Comparison of ENCODE assay signal across 27 cellular contexts in genomic region chr17:48747445-48748363, GRCh38. TPM values are rescaled to one million over a fixed set of nuclear protein-coding genes. Genes with fewer than 3 reads are reported as not detected.
A peak's percentile ranks its signal among the peaks of the same experiment; 100 is the strongest.
DNase-seq lines count a peak whose midpoint lies in the region; ATAC-seq, FAIRE-seq and TF ChIP-seq lines count a peak whose summit lies in the region.
"Had no signal": no experiment of that assay in that cellular context is flagged by ENCODE, and none has a peak within 500 bp of the region (broad histone marks: within the 10 kb centered on the region; RNA-seq: fewer than 3 reads in every experiment).

No MANE protein-coding gene starts in this region.

- H3K56ac ChIP-seq in H1 (replicated peaks; ENCODE audit: insufficient read length, low read depth, low read length) (no peak overlapping the region), mesendoderm (ENCODE audit: low read length) (no peak overlapping the region)

- no peak overlapping the region for H4K8ac ChIP-seq in H1 (ENCODE audit: extremely low read depth, insufficient read depth, low read length)
- no peak overlapping the region for H4K8ac ChIP-seq in mesendoderm (ENCODE audit: low read depth, low read length)

- H2BK20ac ChIP-seq in H1 (ENCODE audit: low read length) = no peak overlapping the region

- H3K9me2 ChIP-seq in SK-N-SH = no peaks in the 10 kb centered on the region
- no peaks in the 10 kb centered on the region for H3K9me2 ChIP-seq in PC-9 (ENCODE audit: insufficient read depth)

- H3K23me2 ChIP-seq in H1 (ENCODE audit: low read depth, low read length) = no peaks in the 10 kb centered on the region

- H3K23ac ChIP-seq in H1 (ENCODE audit: insufficient read length) (no peak overlapping the region), mesendoderm (ENCODE audit: low read length) (no peak overlapping the region)

- TF ChIP-seq RAD21 in SK-N-SH (IDR thresholded peaks at IDR 0.05; ENCODE audit: low read length) = no peak
- TF ChIP-seq RAD21 in H1 (IDR thresholded peaks at IDR 0.05 in 1 of 2, conservative IDR thresholded peaks at IDR 0.05 in 1 of 2; ENCODE audit: low read depth in 2 of 2, low read length in 2 of 2) = no peak

- H4K5ac ChIP-seq in H1 (ENCODE audit: insufficient read length, low read depth, low read length) (no peak overlapping the region), mesendoderm (ENCODE audit: low read length) (no peak overlapping the region)

- H3F3A ChIP-seq in SK-N-SH (replicated peaks; ENCODE audit: insufficient read depth) (no peaks in the 10 kb centered on the region), PC-9 (ENCODE audit: insufficient read depth, low read depth) (no peaks in the 10 kb centered on the region)

- no peak overlapping the region for H2BK12ac ChIP-seq in H1 (ENCODE audit: low read depth, low read length)

- no peaks in the 10 kb centered on the region for H4K20me1 ChIP-seq in SK-N-SH (ENCODE audit: insufficient read depth)
- peaks cover 14 to 32% of the 10 kb centered on the region in 2 experiments for H4K20me1 ChIP-seq in H1 (replicated peaks in 1 of 2; ENCODE audit: control insufficient read depth in 1 of 2, insufficient read depth in 2 of 2, low read length in 2 of 2)
- H4K20me1 ChIP-seq in PC-9 (ENCODE audit: insufficient read depth) = no peaks in the 10 kb centered on the region

- FAIRE-seq in H1 (lab: Jason Lieb, UNC) = no peak

- H3K4ac ChIP-seq in H1 (replicated peaks; ENCODE audit: insufficient read length, low read depth, low read length) (no peak overlapping the region), mesendoderm (ENCODE audit: low read depth, low read length) (no peak overlapping the region)

- no peak overlapping the region for H3K14ac ChIP-seq in H1 (ENCODE audit: insufficient read length)

- H3K4me1 Mint-ChIP-seq in stimulated activated naive B cell treated with anti-CD40 and anti-IgM and Interleukin-4, amounts not matched to agents 10 μg/mL and 1 μg/mL and 100 μg/mL, for 72 hours = peaks cover 9 to 27% of the 10 kb centered on the region in 2 donors
- H3K4me1 Mint-ChIP-seq in activated CD4-positive, alpha-beta T cell treated with anti-CD3 and anti-CD28 coated beads, Interleukin-2, amount 10 ng/mL, durations not matched to agents 7 days and 5 days = peaks cover 2% of the 10 kb centered on the region

- H2BK15ac ChIP-seq in H1 (ENCODE audit: low read length) (no peak overlapping the region), mesendoderm (replicated peaks; ENCODE audit: low read depth) (no peak overlapping the region)

- no peak overlapping the region for H3K4me2 ChIP-seq in SK-N-SH
- H3K4me2 ChIP-seq in H1 (ENCODE audit: insufficient read depth in 1 of 2, low read depth in 2 of 2, low read length in 2 of 2) = peak overlapping the region in 1 of 2 experiments; percentile 12; a peak in 2 of 4 replicates
- H3K4me2 ChIP-seq in mesendoderm (ENCODE audit: low read length) = peak overlapping the region; percentile 16
- no peak overlapping the region for H3K4me2 ChIP-seq in PC-9

- H3K79me1 ChIP-seq in H1 (ENCODE audit: low read depth, low read length) (no peaks in the 10 kb centered on the region), mesendoderm (ENCODE audit: low read length) (no peaks in the 10 kb centered on the region)

- H3K27me3 Mint-ChIP-seq in stimulated activated naive B cell treated with anti-CD40 and anti-IgM and Interleukin-4, amounts not matched to agents 10 μg/mL and 1 μg/mL and 100 μg/mL, for 72 hours = peaks cover 73 to 88% of the 10 kb centered on the region in 2 donors
- peaks cover 93% of the 10 kb centered on the region for H3K27me3 Mint-ChIP-seq in activated CD4-positive, alpha-beta T cell treated with anti-CD3 and anti-CD28 coated beads, Interleukin-2, amount 10 ng/mL, durations not matched to agents 7 days and 5 days

- peak; percentile 49 for DNase-seq in SK-N-SH
- DNase-seq in H1 (ENCODE audit: low read depth in 1 of 2, low spot score in 2 of 2) = peak in 1 of 2 experiments; percentile 64
- peak; percentile 65 for DNase-seq in mesendoderm
- no peak for DNase-seq in stimulated activated naive B cell treated with anti-CD40 and anti-IgM and Interleukin-4, amounts not matched to agents 10 μg/mL and 1 μg/mL and 100 μg/mL, for 72 hours
- DNase-seq in DMS53 treated with DMSO at 0.1 percent for 48 hours (lab: John Stamatoyannopoulos, UW; ENCODE audit: unreplicated experiment) = no peak
- DNase-seq in PC-9 = no peak
- no peak for DNase-seq in activated CD4-positive, alpha-beta T cell treated with anti-CD3 and anti-CD28 coated beads, Interleukin-2, amount 10 ng/mL, durations not matched to agents 7 days and 5 days
- DNase-seq: 8988T; activated CD4-positive, alpha-beta memory T cell treated with anti-CD3 and anti-CD28 coated beads for 36 hours; activated naive CD8-positive, alpha-beta T cell treated with anti-CD3 and anti-CD28 coated beads for 36 hours; caudate nucleus; CD8-positive, alpha-beta T cell; DMS 273 treated with DMSO at 0.1 percent for 48 hours; GF-D8; GOT3; left colon; naive thymus-derived CD8-positive, alpha-beta T cell; NCI-H1048; NCI-H187 treated with DMSO at 0.1 percent for 48 hours; NCI-H69; posterior cingulate gyrus; stimulated activated CD8-positive, alpha-beta memory T cell treated with anti-CD3 and anti-CD28 coated beads, Interleukin-4, amount 100 ng/mL, for 48 hours had no signal

- H3K18ac ChIP-seq in H1 (ENCODE audit: extremely low read depth, low read length) (no peak overlapping the region; the same call in 1 of the 2 replicates), mesendoderm (ENCODE audit: low read length) (peak overlapping the region; percentile 31)

- no peak overlapping the region for H3K27ac ChIP-seq in SK-N-SH (ENCODE audit: low read depth in 2 of 2, low read length in 1 of 2)
- H3K27ac ChIP-seq in H1 (ENCODE audit: low read depth, low read length) = no peak overlapping the region
- no peak overlapping the region for H3K27ac ChIP-seq in mesendoderm (ENCODE audit: low read depth, low read length)
- H3K27ac ChIP-seq in PC-9 = no peak overlapping the region
- H3K27ac ChIP-seq: ascending aorta had no signal

- no peaks in the 10 kb centered on the region for H3K4me1 ChIP-seq in SK-N-SH (ENCODE audit: control insufficient read depth in 1 of 2, insufficient read depth in 2 of 2, low read depth in 1 of 2, low read length in 1 of 2)
- H3K4me1 ChIP-seq in H1 (replicated peaks in 1 of 4; ENCODE audit: control insufficient read depth in 3 of 4, insufficient read depth in 4 of 4, low read length in 3 of 4) = peaks cover 3 to 7% (median 5%) of the 10 kb centered on the region in 4 experiments
- H3K4me1 ChIP-seq in mesendoderm (ENCODE audit: control insufficient read depth, low read depth, low read length) = peaks cover 3% of the 10 kb centered on the region
- H3K4me1 ChIP-seq in PC-9 (replicated peaks; ENCODE audit: insufficient read depth) = no peaks in the 10 kb centered on the region
- H3K4me1 ChIP-seq: ascending aorta had no signal

- H3K9me3 Mint-ChIP-seq in stimulated activated naive B cell treated with anti-CD40 and anti-IgM and Interleukin-4, amounts not matched to agents 10 μg/mL and 1 μg/mL and 100 μg/mL, for 72 hours = peaks cover 0 to 2% of the 10 kb centered on the region in 2 donors
- H3K9me3 Mint-ChIP-seq in activated CD4-positive, alpha-beta T cell treated with anti-CD3 and anti-CD28 coated beads, Interleukin-2, amount 10 ng/mL, durations not matched to agents 7 days and 5 days = no peaks in the 10 kb centered on the region
- H3K9me3 Mint-ChIP-seq: activated CD4-positive, alpha-beta memory T cell treated with anti-CD3 and anti-CD28 coated beads for 36 hours; activated T-helper 2 cell treated with anti-CD3 and anti-CD28 coated beads, Interferon-gamma antibody, Interleukin-2, Interleukin-4, amounts not matched to agents 10 μg/mL and 5 μg/mL and 100 μg/mL, durations not matched to agents 14 hours and 24 hours and 36 hours; CD8-positive, alpha-beta T cell; type B pancreatic cell had no signal

- POLR2A ChIA-PET in SK-N-SH (lab: Yijun Ruan, JAX) (interaction anchor here (0.7 kb wide), 1 partner anchor 21 kb away, joined by 3 read pairs; no protein-coding TSS in a partner anchor), H1 (lab: Charles Lee; ENCODE audit: partially characterized antibody) (no interaction called here), PC-9 (lab: Charles Lee; ENCODE audit: unreplicated experiment) (interaction anchor here (0.9 kb wide), 1 partner anchor 116 kb away, joined by 4 read pairs; no protein-coding TSS in a partner anchor)
- POLR2A ChIA-PET in activated CD4-positive, alpha-beta T cell treated with anti-CD3 and anti-CD28 coated beads, Interleukin-2, amount 10 ng/mL, durations not matched to agents 7 days and 5 days (lab: Charles Lee) = no interaction called here

- H3K9ac ChIP-seq in SK-N-SH = no peak overlapping the region
- no peak overlapping the region for H3K9ac ChIP-seq in H1 (replicated peaks in 1 of 4; ENCODE audit: extremely low read depth in 1 of 4, low read depth in 3 of 4, low read length in 3 of 4)
- H3K9ac ChIP-seq in mesendoderm (ENCODE audit: low read length) = no peak overlapping the region

- H2AFZ ChIP-seq in SK-N-SH (ENCODE audit: low read depth) (no peak overlapping the region), H1 (ENCODE audit: low read length) (no peak overlapping the region), PC-9 (no peak overlapping the region)

- CTCF ChIA-PET in SK-N-SH (lab: Yijun Ruan, JAX) = interaction anchor here (1.0 to 5.3 kb wide), 5 partner anchors 23 to 136 kb away, joined by 3 to 29 read pairs (median 7); no protein-coding TSS in a partner anchor
- CTCF ChIA-PET in H1 (lab: Charles Lee; ENCODE audit: partially characterized antibody) = interaction anchor here (0.6 to 3.8 kb wide), 7 partner anchors 9 to 129 kb away, joined by 3 to 16 read pairs (median 4); no protein-coding TSS in a partner anchor
- CTCF ChIA-PET in PC-9 (lab: Charles Lee) = no interaction called here
- CTCF ChIA-PET in activated CD4-positive, alpha-beta T cell treated with anti-CD3 and anti-CD28 coated beads, Interleukin-2, amount 10 ng/mL, durations not matched to agents 7 days and 5 days (lab: Charles Lee) = interaction anchor here (0.6 to 1.0 kb wide), 3 partner anchors 24 to 1161 kb away, joined by 3 read pairs; no protein-coding TSS in a partner anchor

- no peak for TF ChIP-seq POLR2A in H1 (IDR thresholded peaks at IDR 0.05; ENCODE audit: control extremely low read depth in 1 of 2, low read depth in 2 of 2, low read length in 2 of 2)

- H4K91ac ChIP-seq in H1 (replicated peaks; ENCODE audit: insufficient read length, low read length) = no peak overlapping the region

- no peak overlapping the region for H2BK120ac ChIP-seq in H1 (replicated peaks; ENCODE audit: low read depth, low read length)
- H2BK120ac ChIP-seq in mesendoderm (ENCODE audit: low read depth, low read length) = no peak overlapping the region

- intact Hi-C loops in PC-9 (cut with micrococcal nuclease; ENCODE audit: unreplicated experiment) = no loop called here

- no peak for TF ChIP-seq CTCF in SK-N-SH (IDR thresholded peaks at IDR 0.05)
- TF ChIP-seq CTCF in H1 (IDR thresholded peaks at IDR 0.05; ENCODE audit: control extremely low read depth in 1 of 3, insufficient read depth in 1 of 3, low read depth in 1 of 3, low read length in 3 of 3) = no peak
- TF ChIP-seq CTCF in PC-9 (conservative IDR thresholded peaks at IDR 0.05) = no peak

- H3K4me3 ChIP-seq in SK-N-SH (ENCODE audit: low read depth in 2 of 2, low read length in 1 of 2) (no peak overlapping the region), H1 (ENCODE audit: extremely low read depth in 1 of 4, insufficient read depth in 2 of 4, low read depth in 3 of 4, low read length in 4 of 4) (peak overlapping the region in 1 of 4 experiments; percentile 10; a peak in 1 of 8 replicates), mesendoderm (ENCODE audit: low read length) (no peak overlapping the region), PC-9 (no peak overlapping the region)
- H3K4me3 ChIP-seq: ascending aorta had no signal

- H2BK5ac ChIP-seq in H1 (ENCODE audit: low read depth, low read length) (no peak overlapping the region), mesendoderm (ENCODE audit: low read length) (no peak overlapping the region)

- H3K36me3 Mint-ChIP-seq in stimulated activated naive B cell treated with anti-CD40 and anti-IgM and Interleukin-4, amounts not matched to agents 10 μg/mL and 1 μg/mL and 100 μg/mL, for 72 hours = no peaks in the 10 kb centered on the region
- H3K36me3 Mint-ChIP-seq in activated CD4-positive, alpha-beta T cell treated with anti-CD3 and anti-CD28 coated beads, Interleukin-2, amount 10 ng/mL, durations not matched to agents 7 days and 5 days (ENCODE audit: low read depth) = no peaks in the 10 kb centered on the region
- H3K36me3 Mint-ChIP-seq: activated CD4-positive, alpha-beta memory T cell treated with anti-CD3 and anti-CD28 coated beads for 36 hours; activated naive CD8-positive, alpha-beta T cell treated with anti-CD3 and anti-CD28 coated beads for 36 hours; CD8-positive, alpha-beta T cell; type B pancreatic cell had no signal

- no peak overlapping the region for H3K4me3 Mint-ChIP-seq in stimulated activated naive B cell treated with anti-CD40 and anti-IgM and Interleukin-4, amounts not matched to agents 10 μg/mL and 1 μg/mL and 100 μg/mL, for 72 hours
- no peak overlapping the region for H3K4me3 Mint-ChIP-seq in activated CD4-positive, alpha-beta T cell treated with anti-CD3 and anti-CD28 coated beads, Interleukin-2, amount 10 ng/mL, durations not matched to agents 7 days and 5 days
- H3K4me3 Mint-ChIP-seq: activated CD4-positive, alpha-beta memory T cell treated with anti-CD3 and anti-CD28 coated beads for 36 hours; activated naive CD8-positive, alpha-beta T cell treated with anti-CD3 and anti-CD28 coated beads for 36 hours; CD8-positive, alpha-beta T cell; naive thymus-derived CD8-positive, alpha-beta T cell; type B pancreatic cell had no signal

- H3K36me3 ChIP-seq in SK-N-SH (replicated peaks in 1 of 2; ENCODE audit: control insufficient read depth in 1 of 2, insufficient read depth in 2 of 2, low read length in 1 of 2) (no peaks in the 10 kb centered on the region), H1 (ENCODE audit: control insufficient read depth in 2 of 4, insufficient read depth in 4 of 4, low read length in 3 of 4) (peaks cover 0 to 5% (median 0%) of the 10 kb centered on the region in 4 experiments; a peak in 1 of 8 replicates), mesendoderm (ENCODE audit: control insufficient read depth, insufficient read depth, low read length) (no peaks in the 10 kb centered on the region), PC-9 (ENCODE audit: low read depth) (no peaks in the 10 kb centered on the region)
- H3K36me3 ChIP-seq: ascending aorta had no signal

- no peaks in the 10 kb centered on the region; the same call in 1 of the 2 replicates for H3K9me3 ChIP-seq in SK-N-SH
- H3K9me3 ChIP-seq in H1 (ENCODE audit: insufficient read depth in 2 of 2, low read depth in 1 of 2, low read length in 1 of 2) = no peaks in the 10 kb centered on the region
- no peaks in the 10 kb centered on the region for H3K9me3 ChIP-seq in PC-9 (ENCODE audit: insufficient read depth, low read depth)
- H3K9me3 ChIP-seq: ascending aorta had no signal

- H3K27me3 ChIP-seq in SK-N-SH (ENCODE audit: insufficient read depth) = peaks cover 98% of the 10 kb centered on the region
- H3K27me3 ChIP-seq in H1 (replicated peaks in 1 of 4; ENCODE audit: control insufficient read depth in 3 of 4, extremely low read depth in 1 of 4, insufficient read depth in 3 of 4, low read length in 3 of 4) = peaks cover 93 to 100% (median 98%) of the 10 kb centered on the region in 4 experiments
- peaks cover 79% of the 10 kb centered on the region for H3K27me3 ChIP-seq in mesendoderm (ENCODE audit: insufficient read depth, low read length, poor library complexity)
- H3K27me3 ChIP-seq in PC-9 (ENCODE audit: insufficient read depth, low read depth) = peaks cover 96% of the 10 kb centered on the region

- 21% methylated on average over 40 of the region's 53 CpGs for WGBS in SK-N-SH (ENCODE audit: low lambda C conversion rate)
- WGBS in H1 (ENCODE audit: extremely low coverage in 1 of 2, insufficient coverage in 1 of 2, insufficient read length in 1 of 2, insufficient replicate concordance in 2 of 2, low coverage in 1 of 2, low lambda C conversion rate in 2 of 2, missing lambda C conversion rate in 1 of 2), 2 experiments = 11% methylated on average over 43 of the region's 53 CpGs; no CpG with 5 or more reads in 1 of the 2 experiments
- WGBS in mesendoderm (ENCODE audit: extremely low coverage, insufficient coverage, low lambda C conversion rate) = no CpG with 5 or more reads among the region's 53 CpGs

- BruUV-seq in PC-9 (replicated peaks; lab: Mats Ljungman, UMichigan) = no TSS peak

- peak overlapping the region; percentile 65 for H3K27ac Mint-ChIP-seq in stimulated activated naive B cell treated with anti-CD40 and anti-IgM and Interleukin-4, amounts not matched to agents 10 μg/mL and 1 μg/mL and 100 μg/mL, for 72 hours
- H3K27ac Mint-ChIP-seq in activated CD4-positive, alpha-beta T cell treated with anti-CD3 and anti-CD28 coated beads, Interleukin-2, amount 10 ng/mL, durations not matched to agents 7 days and 5 days = no peak overlapping the region
- H3K27ac Mint-ChIP-seq: activated CD4-positive, alpha-beta memory T cell treated with anti-CD3 and anti-CD28 coated beads for 36 hours; activated naive CD8-positive, alpha-beta T cell treated with anti-CD3 and anti-CD28 coated beads for 36 hours; activated T-helper 2 cell treated with anti-CD3 and anti-CD28 coated beads, Interferon-gamma antibody, Interleukin-2, Interleukin-4, amounts not matched to agents 10 μg/mL and 5 μg/mL and 100 μg/mL, durations not matched to agents 14 hours and 24 hours and 36 hours; CD8-positive, alpha-beta T cell; type B pancreatic cell had no signal

- ATAC-seq in SK-N-SH treated with all-trans-retinoic acid at 6 μM for 48 hours = no peak
- no peak for ATAC-seq in stimulated activated naive B cell treated with anti-CD40 and anti-IgM and Interleukin-4, amounts not matched to agents 10 μg/mL and 1 μg/mL and 100 μg/mL, for 72 hours (replicated peaks)
- ATAC-seq: CD8-positive, alpha-beta T cell; left colon; naive thymus-derived CD8-positive, alpha-beta T cell had no signal

- H3K79me2 ChIP-seq in SK-N-SH (ENCODE audit: insufficient read depth) (no peaks in the 10 kb centered on the region), H1 (ENCODE audit: control insufficient read depth in 1 of 2, insufficient read depth in 2 of 2, low read length in 2 of 2) (no peaks in the 10 kb centered on the region), mesendoderm (ENCODE audit: control insufficient read depth, insufficient read depth, low read length) (no peaks in the 10 kb centered on the region), PC-9 (ENCODE audit: low read depth) (no peaks in the 10 kb centered on the region)

- H2AK5ac ChIP-seq in H1 (ENCODE audit: low read depth, low read length) = no peak overlapping the region
- H2AK5ac ChIP-seq in mesendoderm (ENCODE audit: low read length) = no peak overlapping the region

- TF ChIP-seq EP300 in SK-N-SH (IDR thresholded peaks at IDR 0.05; ENCODE audit: borderline replicate concordance in 1 of 2, low read depth in 1 of 2, low read length in 1 of 2) (no peak), H1 (IDR thresholded peaks at IDR 0.05; ENCODE audit: borderline replicate concordance in 1 of 2, low read depth in 2 of 2, low read length in 2 of 2) (no peak)

RNA-seq across cellular contexts. Expression of gene HOXB13, which starts 19.2 kb away (rescaled TPM):
- polyA plus RNA-seq in SK-N-SH (2012; rRNA removed) (not detected in 2 replicates), H1 (2011; rRNA removed) (not detected in 2 replicates)
- polyA plus RNA-seq in SK-N-SH (2012; cell fraction: cytosol; rRNA removed) = not detected in 2 replicates
- polyA plus RNA-seq in SK-N-SH (2012; cell fraction: nucleus; rRNA removed) = 0.07 TPM in 1 of 2 replicates, not detected in the other
- total RNA-seq in H1 (2021; fragmentation: NEBNext Ultra II Directional; extraction: Animal tissue kit (Norgen Biotek cat#: 25700)) = not detected in 2 replicates
- not detected for polyA plus RNA-seq in H1 (2011; cell fraction: cytosol; rRNA removed)
- not detected for polyA plus RNA-seq in H1 (2011; cell fraction: nucleus; rRNA removed)
- not detected in 4 replicates for polyA plus RNA-seq in H1 (2012, experiment 1 of 2)
- polyA plus RNA-seq in H1 (2012, experiment 2 of 2) = not detected
- polyA plus RNA-seq in H1 (2013, experiment 1 of 2) = not detected
- not detected for polyA plus RNA-seq in H1 (2013, experiment 2 of 2)
- not detected in 2 replicates for polyA minus RNA-seq in H1 (2011; rRNA and poly(A)+ RNA removed)
- polyA minus RNA-seq in H1 (2011; cell fraction: cytosol; rRNA and poly(A)+ RNA removed) = not detected
- polyA minus RNA-seq in H1 (2011; cell fraction: nucleus; rRNA and poly(A)+ RNA removed) = not detected
- polyA plus RNA-seq in mesendoderm (2013, experiment 1 of 2) = 0.04 TPM
- 0.01 TPM for polyA plus RNA-seq in mesendoderm (2013, experiment 2 of 2)
- 0.15 TPM in 1 of 2 replicates, not detected in the other for total RNA-seq in PC-9 (2021)
- not detected for total RNA-seq in activated CD4-positive, alpha-beta T cell treated with anti-CD3 and anti-CD28 coated beads, Interleukin-2, amount 10 ng/mL, durations not matched to agents 7 days and 5 days
- total RNA-seq: activated CD4-positive, alpha-beta memory T cell treated with anti-CD3 and anti-CD28 coated beads for 36 hours; activated naive CD8-positive, alpha-beta T cell treated with anti-CD3 and anti-CD28 coated beads for 36 hours; activated T-helper 2 cell treated with anti-CD3 and anti-CD28 coated beads, Interferon-gamma antibody, Interleukin-2, Interleukin-4, amounts not matched to agents 10 μg/mL and 5 μg/mL and 100 μg/mL, durations not matched to agents 14 hours and 24 hours and 36 hours; ascending aorta; CD8-positive, alpha-beta T cell; dermis microvascular lymphatic vessel endothelial cell; naive thymus-derived CD8-positive, alpha-beta T cell had no signal
- polyA plus RNA-seq: naive thymus-derived CD8-positive, alpha-beta T cell had no signal

RNA-seq across cellular contexts. Expression of gene PRAC2, which starts 24.7 kb away (rescaled TPM):
- polyA plus RNA-seq in SK-N-SH (2012; rRNA removed) = not detected in 2 replicates
- not detected in 2 replicates for polyA plus RNA-seq in SK-N-SH (2012; cell fraction: cytosol; rRNA removed)
- polyA plus RNA-seq in SK-N-SH (2012; cell fraction: nucleus; rRNA removed) = not detected in 2 replicates
- not detected in 2 replicates for total RNA-seq in H1 (2021; fragmentation: NEBNext Ultra II Directional; extraction: Animal tissue kit (Norgen Biotek cat#: 25700))
- not detected in 2 replicates for polyA plus RNA-seq in H1 (2011; rRNA removed)
- not detected for polyA plus RNA-seq in H1 (2011; cell fraction: cytosol; rRNA removed)
- not detected for polyA plus RNA-seq in H1 (2011; cell fraction: nucleus; rRNA removed)
- not detected in 4 replicates for polyA plus RNA-seq in H1 (2012, experiment 1 of 2)
- polyA plus RNA-seq in H1 (2012, experiment 2 of 2) = not detected
- not detected for polyA plus RNA-seq in H1 (2013, experiment 1 of 2)
- not detected for polyA plus RNA-seq in H1 (2013, experiment 2 of 2)
- polyA minus RNA-seq in H1 (2011; rRNA and poly(A)+ RNA removed) = not detected in 2 replicates
- polyA minus RNA-seq in H1 (2011; cell fraction: cytosol; rRNA and poly(A)+ RNA removed) = not detected
- not detected for polyA minus RNA-seq in H1 (2011; cell fraction: nucleus; rRNA and poly(A)+ RNA removed)
- 0.69 TPM for polyA plus RNA-seq in mesendoderm (2013, experiment 1 of 2)
- 0.32 TPM for polyA plus RNA-seq in mesendoderm (2013, experiment 2 of 2)
- not detected in 2 replicates for total RNA-seq in PC-9 (2021)
- not detected for total RNA-seq in activated CD4-positive, alpha-beta T cell treated with anti-CD3 and anti-CD28 coated beads, Interleukin-2, amount 10 ng/mL, durations not matched to agents 7 days and 5 days
- total RNA-seq: activated CD4-positive, alpha-beta memory T cell treated with anti-CD3 and anti-CD28 coated beads for 36 hours; activated naive CD8-positive, alpha-beta T cell treated with anti-CD3 and anti-CD28 coated beads for 36 hours; activated T-helper 2 cell treated with anti-CD3 and anti-CD28 coated beads, Interferon-gamma antibody, Interleukin-2, Interleukin-4, amounts not matched to agents 10 μg/mL and 5 μg/mL and 100 μg/mL, durations not matched to agents 14 hours and 24 hours and 36 hours; ascending aorta; CD8-positive, alpha-beta T cell; dermis microvascular lymphatic vessel endothelial cell; naive thymus-derived CD8-positive, alpha-beta T cell had no signal
- polyA plus RNA-seq: naive thymus-derived CD8-positive, alpha-beta T cell had no signal

RNA-seq across cellular contexts. Expression of gene PRAC1, which starts 25.4 kb away (rescaled TPM):
- polyA plus RNA-seq in SK-N-SH (2012; rRNA removed) = not detected in 2 replicates
- polyA plus RNA-seq in SK-N-SH (2012; cell fraction: cytosol; rRNA removed) = not detected in 2 replicates
- polyA plus RNA-seq in SK-N-SH (2012; cell fraction: nucleus; rRNA removed) = not detected in 2 replicates
- not detected in 2 replicates for total RNA-seq in H1 (2021; fragmentation: NEBNext Ultra II Directional; extraction: Animal tissue kit (Norgen Biotek cat#: 25700))
- polyA plus RNA-seq in H1 (2011; rRNA removed) = not detected in 2 replicates
- polyA plus RNA-seq in H1 (2011; cell fraction: cytosol; rRNA removed) = not detected
- polyA plus RNA-seq in H1 (2011; cell fraction: nucleus; rRNA removed) = not detected
- not detected in 4 replicates for polyA plus RNA-seq in H1 (2012, experiment 1 of 2)
- not detected for polyA plus RNA-seq in H1 (2012, experiment 2 of 2)
- not detected for polyA plus RNA-seq in H1 (2013, experiment 1 of 2)
- not detected for polyA plus RNA-seq in H1 (2013, experiment 2 of 2)
- polyA minus RNA-seq in H1 (2011; rRNA and poly(A)+ RNA removed) = not detected in 2 replicates
- polyA minus RNA-seq in H1 (2011; cell fraction: cytosol; rRNA and poly(A)+ RNA removed) = not detected
- not detected for polyA minus RNA-seq in H1 (2011; cell fraction: nucleus; rRNA and poly(A)+ RNA removed)
- 3.5 TPM for polyA plus RNA-seq in mesendoderm (2013, experiment 1 of 2)
- polyA plus RNA-seq in mesendoderm (2013, experiment 2 of 2) = 2.9 TPM
- total RNA-seq in PC-9 (2021) = not detected in 2 replicates
- not detected for total RNA-seq in activated CD4-positive, alpha-beta T cell treated with anti-CD3 and anti-CD28 coated beads, Interleukin-2, amount 10 ng/mL, durations not matched to agents 7 days and 5 days
- total RNA-seq: activated CD4-positive, alpha-beta memory T cell treated with anti-CD3 and anti-CD28 coated beads for 36 hours; activated naive CD8-positive, alpha-beta T cell treated with anti-CD3 and anti-CD28 coated beads for 36 hours; activated T-helper 2 cell treated with anti-CD3 and anti-CD28 coated beads, Interferon-gamma antibody, Interleukin-2, Interleukin-4, amounts not matched to agents 10 μg/mL and 5 μg/mL and 100 μg/mL, durations not matched to agents 14 hours and 24 hours and 36 hours; ascending aorta; CD8-positive, alpha-beta T cell; dermis microvascular lymphatic vessel endothelial cell; naive thymus-derived CD8-positive, alpha-beta T cell had no signal
- polyA plus RNA-seq: naive thymus-derived CD8-positive, alpha-beta T cell had no signal

Comparison
In these comparisons a context has a peak if more than half of its experiments do, and no peak if none do; other contexts are left out.
1. DNase-seq: peak in SK-N-SH (single experiment) and mesendoderm (single experiment); none in stimulated activated naive B cell treated with anti-CD40 and anti-IgM and Interleukin-4, amounts not matched to agents 10 μg/mL and 1 μg/mL and 100 μg/mL, for 72 hours (single experiment), DMS53 treated with DMSO at 0.1 percent for 48 hours (single experiment), PC-9 (0 of 2) and activated CD4-positive, alpha-beta T cell treated with anti-CD3 and anti-CD28 coated beads, Interleukin-2, amount 10 ng/mL, durations not matched to agents 7 days and 5 days (single experiment).
2. POLR2A ChIA-PET loops: an anchor here in SK-N-SH (0.7 kb wide) and PC-9 (0.9 kb wide); none called in H1 and activated CD4-positive, alpha-beta T cell treated with anti-CD3 and anti-CD28 coated beads, Interleukin-2, amount 10 ng/mL, durations not matched to agents 7 days and 5 days.
3. Of the 17 proteins assayed by ChIP-seq in both H1 and SK-N-SH: peak only in H1: TCF12; only in SK-N-SH: none; in both: none; in neither: 16.